In the genomic region with DNA sequence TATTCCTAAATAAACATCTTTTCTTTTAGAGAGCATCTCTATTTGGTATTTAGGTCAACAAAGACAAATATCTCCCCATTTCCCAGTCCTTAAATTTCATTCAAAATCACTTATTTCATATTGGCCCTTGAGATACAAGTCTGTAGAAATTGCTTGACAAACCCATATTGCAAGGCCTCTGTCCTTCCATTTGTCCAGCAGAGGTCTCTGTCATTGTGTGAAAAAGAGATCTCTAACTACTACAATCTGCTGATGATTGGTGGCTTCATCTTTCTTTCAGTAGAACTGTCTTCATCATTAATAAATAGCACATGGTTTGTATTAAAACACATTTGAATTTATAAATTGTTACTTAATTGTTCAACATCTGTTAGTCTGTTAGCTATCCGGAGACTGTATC, we compare ENCODE assay signal across 1 cellular context.
TF ChIP-seq lines count a peak whose summit lies in the region.

No MANE protein-coding gene starts in this region.

TF ChIP-seq in SK-N-SH, 30 proteins besides CTCF, POLR2A, EP300 and RAD21 (continued from another document):
- no peak for TF ChIP-seq TAF1 (IDR thresholded peaks at IDR 0.05; ENCODE audit: borderline replicate concordance, low read depth, low read length)
- no peak for TF ChIP-seq TCF12 (IDR thresholded peaks at IDR 0.05)
- TF ChIP-seq, protein P1, sequence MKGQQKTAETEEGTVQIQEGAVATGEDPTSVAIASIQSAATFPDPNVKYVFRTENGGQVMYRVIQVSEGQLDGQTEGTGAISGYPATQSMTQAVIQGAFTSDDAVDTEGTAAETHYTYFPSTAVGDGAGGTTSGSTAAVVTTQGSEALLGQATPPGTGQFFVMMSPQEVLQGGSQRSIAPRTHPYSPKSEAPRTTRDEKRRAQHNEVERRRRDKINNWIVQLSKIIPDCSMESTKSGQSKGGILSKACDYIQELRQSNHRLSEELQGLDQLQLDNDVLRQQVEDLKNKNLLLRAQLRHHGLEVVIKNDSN (IDR thresholded peaks at IDR 0.05; ENCODE audit: borderline replicate concordance, low read depth), result no peak
- TF ChIP-seq JUND (IDR thresholded peaks at IDR 0.05), result no peak
- no peak for TF ChIP-seq RCOR1 (IDR thresholded peaks at IDR 0.05; ENCODE audit: low read length)
- TF ChIP-seq FOSL2 (IDR thresholded peaks at IDR 0.05; ENCODE audit: borderline replicate concordance, low read depth), result no peak
- TF ChIP-seq GABPA (IDR thresholded peaks at IDR 0.05; ENCODE audit: low read depth), result no peak
- TF ChIP-seq, protein P2, sequence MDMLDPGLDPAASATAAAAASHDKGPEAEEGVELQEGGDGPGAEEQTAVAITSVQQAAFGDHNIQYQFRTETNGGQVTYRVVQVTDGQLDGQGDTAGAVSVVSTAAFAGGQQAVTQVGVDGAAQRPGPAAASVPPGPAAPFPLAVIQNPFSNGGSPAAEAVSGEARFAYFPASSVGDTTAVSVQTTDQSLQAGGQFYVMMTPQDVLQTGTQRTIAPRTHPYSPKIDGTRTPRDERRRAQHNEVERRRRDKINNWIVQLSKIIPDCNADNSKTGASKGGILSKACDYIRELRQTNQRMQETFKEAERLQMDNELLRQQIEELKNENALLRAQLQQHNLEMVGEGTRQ (IDR thresholded peaks at IDR 0.05; ENCODE audit: borderline replicate concordance, low read depth, low read length), result no peak
- no peak for TF ChIP-seq YY1 (IDR thresholded peaks at IDR 0.05; ENCODE audit: low read depth)
TF ChIP-seq in SK-N-SH: peak in this region for 0.
